Comparison of ENCODE assay signal across 20 cellular contexts in genomic region chr12:58889557-58889956, GRCh38. TPM values are rescaled to one million over a fixed set of nuclear protein-coding genes. Genes with fewer than 3 reads are reported as not detected.
DNase-seq lines count a peak whose midpoint lies in the region; ATAC-seq and TF ChIP-seq lines count a peak whose summit lies in the region.
"Had no signal": no experiment of that assay in that cellular context is flagged by ENCODE, and none has a peak within 500 bp of the region (broad histone marks: within the 10 kb centered on the region; RNA-seq: fewer than 3 reads in every experiment).

No MANE protein-coding gene starts in this region.

- H3K27ac ChIP-seq in layer of hippocampus (ENCODE audit: low read depth, low read length) = peak overlapping the region; percentile 64
- peak overlapping the region; percentile 52 for H3K27ac ChIP-seq in suprapubic skin
- H3K27ac ChIP-seq in WERI-Rb-1 = no peak overlapping the region
- H3K27ac ChIP-seq: 22Rv1, upper lobe of right lung had no signal

- H3K27ac Mint-ChIP-seq in brain = peak overlapping the region in 4 of 5 experiments; percentile 5 to 79 (median 62)
- no peak overlapping the region for H3K27ac Mint-ChIP-seq in stimulated activated naive B cell treated with anti-CD40 and anti-IgM and Interleukin-4, amounts not matched to agents 10 μg/mL and 1 μg/mL and 100 μg/mL, for 72 hours
- H3K27ac Mint-ChIP-seq: activated CD4-positive, alpha-beta T cell treated with anti-CD3 and anti-CD28 coated beads for 36 hours; activated naive CD8-positive, alpha-beta T cell treated with anti-CD3 and anti-CD28 coated beads, Interleukin-2, amount 10 ng/mL, durations not matched to agents 7 days and 5 days; activated T-helper 17 cell treated with anti-CD3 and anti-CD28 coated beads, Interleukin-2, amount 50 U/mL, for 72 hours; B cell; dendritic cell treated with granulocyte-macrophage colony-stimulating factor and Interleukin-4, amounts not matched to agents 40 ng/mL and 50 ng/mL, for 4 days; stimulated activated naive CD8-positive, alpha-beta T cell treated with anti-CD3 and anti-CD28 coated beads, Interleukin-15, Interleukin-2, amounts not matched to agents 100 ng/mL and 50 ng/mL, for 24 hours had no signal

- H3K36me3 Mint-ChIP-seq in brain = peaks cover 33% of the 10 kb centered on the region
- no peaks in the 10 kb centered on the region for H3K36me3 Mint-ChIP-seq in stimulated activated naive B cell treated with anti-CD40 and anti-IgM and Interleukin-4, amounts not matched to agents 10 μg/mL and 1 μg/mL and 100 μg/mL, for 72 hours
- H3K36me3 Mint-ChIP-seq: activated naive CD8-positive, alpha-beta T cell treated with anti-CD3 and anti-CD28 coated beads, Interleukin-2, amount 10 ng/mL, durations not matched to agents 7 days and 5 days had no signal

- no peak overlapping the region for H3K4me3 ChIP-seq in suprapubic skin
- H3K4me3 ChIP-seq in WERI-Rb-1 (ENCODE audit: low read depth, low read length) = no peak overlapping the region
- H3K4me3 ChIP-seq: upper lobe of right lung had no signal

- peak overlapping the region in 2 of 5 experiments; percentile 21 to 63 for H3K4me3 Mint-ChIP-seq in brain
- H3K4me3 Mint-ChIP-seq in stimulated activated naive B cell treated with anti-CD40 and anti-IgM and Interleukin-4, amounts not matched to agents 10 μg/mL and 1 μg/mL and 100 μg/mL, for 72 hours = no peak overlapping the region
- H3K4me3 Mint-ChIP-seq: activated CD4-positive, alpha-beta T cell treated with anti-CD3 and anti-CD28 coated beads for 36 hours; activated naive CD8-positive, alpha-beta T cell treated with anti-CD3 and anti-CD28 coated beads, Interleukin-2, amount 10 ng/mL, durations not matched to agents 7 days and 5 days; activated T-helper 17 cell treated with anti-CD3 and anti-CD28 coated beads, Interleukin-2, amount 50 U/mL, for 72 hours; B cell; dendritic cell treated with granulocyte-macrophage colony-stimulating factor and Interleukin-4, amounts not matched to agents 40 ng/mL and 50 ng/mL, for 4 days; stimulated activated naive CD8-positive, alpha-beta T cell treated with anti-CD3 and anti-CD28 coated beads, Interleukin-15, Interleukin-2, amounts not matched to agents 100 ng/mL and 50 ng/mL, for 24 hours had no signal

- no peak for TF ChIP-seq EP300 in suprapubic skin (IDR thresholded peaks at IDR 0.05)

- DNase-seq in DMS 273 (lab: John Stamatoyannopoulos, UW; ENCODE audit: unreplicated experiment) (peak; percentile 3), DMS 273 treated with DMSO at 0.1 percent for 48 hours (lab: John Stamatoyannopoulos, UW) (no peak), suprapubic skin (ENCODE audit: low spot score in 2 of 2) (no peak), WERI-Rb-1 (no peak)
- DNase-seq in stimulated activated naive B cell treated with anti-CD40 and anti-IgM and Interleukin-4, amounts not matched to agents 10 μg/mL and 1 μg/mL and 100 μg/mL, for 72 hours = no peak
- DNase-seq: activated CD4-positive, alpha-beta T cell treated with anti-CD3 and anti-CD28 coated beads for 36 hours; activated naive CD8-positive, alpha-beta T cell treated with anti-CD3 and anti-CD28 coated beads, Interleukin-2, amount 10 ng/mL, durations not matched to agents 7 days and 5 days; COR-L47; glutamatergic neuron; NCI-H1092; NK-92 treated with Interleukin-12 subunit alpha and Interleukin-12 subunit beta, amount 100 ng/mL, for 24 hours; upper lobe of right lung had no signal

- H3K9me3 ChIP-seq in suprapubic skin (no peaks in the 10 kb centered on the region), WERI-Rb-1 (ENCODE audit: severe bottlenecking) (no peaks in the 10 kb centered on the region)
- H3K9me3 ChIP-seq: upper lobe of right lung had no signal

- no peak for ATAC-seq in SK-N-SH treated with all-trans-retinoic acid at 6 μM for 48 hours
- ATAC-seq in stimulated activated naive B cell treated with anti-CD40 and anti-IgM and Interleukin-4, amounts not matched to agents 10 μg/mL and 1 μg/mL and 100 μg/mL, for 72 hours (replicated peaks) = no peak
- ATAC-seq: activated CD4-positive, alpha-beta T cell treated with anti-CD3 and anti-CD28 coated beads for 36 hours; activated T-helper 17 cell treated with anti-CD3 and anti-CD28 coated beads, Interleukin-2, amount 50 U/mL, for 72 hours; upper lobe of right lung had no signal

- no peak for TF ChIP-seq POLR2A in suprapubic skin (IDR thresholded peaks at IDR 0.05)

- H3K36me3 ChIP-seq in suprapubic skin = peaks cover 47% of the 10 kb centered on the region
- peaks cover 47% of the 10 kb centered on the region for H3K36me3 ChIP-seq in WERI-Rb-1

- no peaks in the 10 kb centered on the region for H3K27me3 Mint-ChIP-seq in brain
- no peaks in the 10 kb centered on the region for H3K27me3 Mint-ChIP-seq in stimulated activated naive B cell treated with anti-CD40 and anti-IgM and Interleukin-4, amounts not matched to agents 10 μg/mL and 1 μg/mL and 100 μg/mL, for 72 hours
- H3K27me3 Mint-ChIP-seq: activated CD4-positive, alpha-beta T cell treated with anti-CD3 and anti-CD28 coated beads for 36 hours; activated naive CD8-positive, alpha-beta T cell treated with anti-CD3 and anti-CD28 coated beads, Interleukin-2, amount 10 ng/mL, durations not matched to agents 7 days and 5 days; activated T-helper 17 cell treated with anti-CD3 and anti-CD28 coated beads, Interleukin-2, amount 50 U/mL, for 72 hours; B cell; dendritic cell treated with granulocyte-macrophage colony-stimulating factor and Interleukin-4, amounts not matched to agents 40 ng/mL and 50 ng/mL, for 4 days; stimulated activated naive CD8-positive, alpha-beta T cell treated with anti-CD3 and anti-CD28 coated beads, Interleukin-15, Interleukin-2, amounts not matched to agents 100 ng/mL and 50 ng/mL, for 24 hours had no signal

- TF ChIP-seq CTCF in brain (conservative IDR thresholded peaks at IDR 0.05) (no peak), suprapubic skin (IDR thresholded peaks at IDR 0.05) (no peak), WERI-Rb-1 (IDR thresholded peaks at IDR 0.05; ENCODE audit: low read depth, low read length) (no peak)

- H3K4me1 Mint-ChIP-seq in brain = peaks cover 83% of the 10 kb centered on the region
- H3K4me1 Mint-ChIP-seq in stimulated activated naive B cell treated with anti-CD40 and anti-IgM and Interleukin-4, amounts not matched to agents 10 μg/mL and 1 μg/mL and 100 μg/mL, for 72 hours = no peaks in the 10 kb centered on the region
- H3K4me1 Mint-ChIP-seq: activated CD4-positive, alpha-beta T cell treated with anti-CD3 and anti-CD28 coated beads for 36 hours; activated naive CD8-positive, alpha-beta T cell treated with anti-CD3 and anti-CD28 coated beads, Interleukin-2, amount 10 ng/mL, durations not matched to agents 7 days and 5 days; activated T-helper 17 cell treated with anti-CD3 and anti-CD28 coated beads, Interleukin-2, amount 50 U/mL, for 72 hours; B cell had no signal

- H3K4me1 ChIP-seq in suprapubic skin = peaks cover 70% of the 10 kb centered on the region

- WGBS in suprapubic skin = 45% methylated on average over 6 of the region's 6 CpGs

- H3K9me3 Mint-ChIP-seq in brain = no peaks in the 10 kb centered on the region
- H3K9me3 Mint-ChIP-seq in stimulated activated naive B cell treated with anti-CD40 and anti-IgM and Interleukin-4, amounts not matched to agents 10 μg/mL and 1 μg/mL and 100 μg/mL, for 72 hours = no peaks in the 10 kb centered on the region
- H3K9me3 Mint-ChIP-seq: activated naive CD8-positive, alpha-beta T cell treated with anti-CD3 and anti-CD28 coated beads, Interleukin-2, amount 10 ng/mL, durations not matched to agents 7 days and 5 days; activated T-helper 17 cell treated with anti-CD3 and anti-CD28 coated beads, Interleukin-2, amount 50 U/mL, for 72 hours; dendritic cell treated with granulocyte-macrophage colony-stimulating factor and Interleukin-4, amounts not matched to agents 40 ng/mL and 50 ng/mL, for 4 days; stimulated activated naive CD8-positive, alpha-beta T cell treated with anti-CD3 and anti-CD28 coated beads, Interleukin-15, Interleukin-2, amounts not matched to agents 100 ng/mL and 50 ng/mL, for 24 hours had no signal

- H3K27me3 ChIP-seq in layer of hippocampus (ENCODE audit: control insufficient read depth, insufficient read depth, low read length) (no peaks in the 10 kb centered on the region), suprapubic skin (no peaks in the 10 kb centered on the region), WERI-Rb-1 (ENCODE audit: insufficient read depth, low read depth, severe bottlenecking) (no peaks in the 10 kb centered on the region)
- H3K27me3 ChIP-seq: upper lobe of right lung had no signal

TF ChIP-seq in SK-N-SH treated with all-trans-retinoic acid at 6 μM for 48 hours, 23 proteins besides CTCF, POLR2A, EP300 and RAD21 (continues in another document):
- TF ChIP-seq, protein P1, sequence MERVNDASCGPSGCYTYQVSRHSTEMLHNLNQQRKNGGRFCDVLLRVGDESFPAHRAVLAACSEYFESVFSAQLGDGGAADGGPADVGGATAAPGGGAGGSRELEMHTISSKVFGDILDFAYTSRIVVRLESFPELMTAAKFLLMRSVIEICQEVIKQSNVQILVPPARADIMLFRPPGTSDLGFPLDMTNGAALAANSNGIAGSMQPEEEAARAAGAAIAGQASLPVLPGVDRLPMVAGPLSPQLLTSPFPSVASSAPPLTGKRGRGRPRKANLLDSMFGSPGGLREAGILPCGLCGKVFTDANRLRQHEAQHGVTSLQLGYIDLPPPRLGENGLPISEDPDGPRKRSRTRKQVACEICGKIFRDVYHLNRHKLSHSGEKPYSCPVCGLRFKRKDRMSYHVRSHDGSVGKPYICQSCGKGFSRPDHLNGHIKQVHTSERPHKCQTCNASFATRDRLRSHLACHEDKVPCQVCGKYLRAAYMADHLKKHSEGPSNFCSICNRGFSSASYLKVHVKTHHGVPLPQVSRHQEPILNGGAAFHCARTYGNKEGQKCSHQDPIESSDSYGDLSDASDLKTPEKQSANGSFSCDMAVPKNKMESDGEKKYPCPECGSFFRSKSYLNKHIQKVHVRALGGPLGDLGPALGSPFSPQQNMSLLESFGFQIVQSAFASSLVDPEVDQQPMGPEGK (CRISPR knock-in tag; IDR thresholded peaks at IDR 0.05; ENCODE audit: borderline replicate concordance) = no peak

RNA-seq across cellular contexts. Expression of gene LRIG3, which starts 30.7 kb away (rescaled TPM):
- polyA plus RNA-seq in brain (ENCODE audit: insufficient read depth, low read depth, low replicate concordance) = 4.8 TPM
- total RNA-seq in suprapubic skin = 100 to 1,000 TPM in 3 of 4 donors, 10 to 100 TPM in 1; 56.5 to 225 (median 110) TPM
- total RNA-seq: activated naive CD8-positive, alpha-beta T cell treated with anti-CD3 and anti-CD28 coated beads, Interleukin-2, amount 10 ng/mL, durations not matched to agents 7 days and 5 days; activated T-helper 17 cell treated with anti-CD3 and anti-CD28 coated beads, Interleukin-2, amount 50 U/mL, for 72 hours; B cell had no signal
